ENCODE assay signal across 9 cellular contexts in genomic region chr3:49903451-49904424, GRCh38. TPM values are rescaled to one million over a fixed set of nuclear protein-coding genes. Genes with fewer than 3 reads are reported as not detected.
DNase-seq lines count a peak whose midpoint lies in the region; ATAC-seq, FAIRE-seq and TF ChIP-seq lines count a peak whose summit lies in the region.
"Had no signal": no experiment of that assay in that cellular context is flagged by ENCODE, and none has a peak within 500 bp of the region (broad histone marks: within the 10 kb centered on the region; RNA-seq: fewer than 3 reads in every experiment).

MST1R (minus strand) TSS chr3:49903873; CDS start chr3:49903609, 264 bp downstream.

- no peak within 1 kb of the TSS for H3K27ac Mint-ChIP-seq in chondrocyte (ENCODE audit: unreplicated experiment)

- ATAC-seq in HG03039 (IDR thresholded peaks at IDR 0.05; ENCODE audit: unreplicated experiment): peak; percentile 50

- H3K27me3 Mint-ChIP-seq in chondrocyte (ENCODE audit: low read depth): no peaks in the 10 kb centered on the region
- H3K27me3 Mint-ChIP-seq: brain had no signal

- H3K4me1 ChIP-seq in iPS-18a (ENCODE audit: control insufficient read depth, low read depth, low read length): peaks cover 15% of the 10 kb centered on the region

- H3K9me3 ChIP-seq in iPS-18a (ENCODE audit: control insufficient read depth, low read depth, low read length): no peaks in the 10 kb centered on the region

- peak; percentile 92 for DNase-seq in GM12892 (ENCODE audit: insufficient read length)
- peak; percentile 60 for DNase-seq in SK-N-DZ (ENCODE audit: low spot score)
- peak; percentile 53 for DNase-seq in activated naive CD8-positive, alpha-beta T cell treated with anti-CD3 and anti-CD28 coated beads, Interleukin-2, amount 50 U/mL, for 16 hours (ENCODE audit: low read depth, low spot score)
- peak; percentile 37 to 72 for DNase-seq in stimulated activated CD4-positive, alpha-beta T cell treated with anti-CD3 and anti-CD28 coated beads, Interleukin-1b, Interleukin-23, amount 100 ng/mL, for 1 hour (ENCODE audit: low read depth in 2 of 2)
- no peak for DNase-seq in chondrocyte (ENCODE audit: low spot score)
- DNase-seq in NCI-H1105 (lab: John Stamatoyannopoulos, UW): no peak

- H3K36me3 Mint-ChIP-seq in chondrocyte (ENCODE audit: low read depth): no peaks in the 10 kb centered on the region
- H3K36me3 Mint-ChIP-seq: brain had no signal

- peaks cover 7% of the 10 kb centered on the region for H3K27me3 ChIP-seq in iPS-18a (ENCODE audit: control insufficient read depth, insufficient read depth, low read length)

- no peak for TF ChIP-seq CTCF in chondrocyte (IDR thresholded peaks at IDR 0.05)

- no peak within 1 kb of the TSS for H3K4me3 Mint-ChIP-seq in chondrocyte (ENCODE audit: unreplicated experiment)

- H3K36me3 ChIP-seq in iPS-18a (ENCODE audit: control insufficient read depth, low read depth, low read length): no peaks in the 10 kb centered on the region

- peak within 1 kb of the TSS; percentile 14 for H3K9ac ChIP-seq in iPS-18a (ENCODE audit: low read length)

- FAIRE-seq in GM12892 (lab: Jason Lieb, UNC): peak; percentile 89

- TF ChIP-seq POLR2A in GM12892 (IDR thresholded peaks at IDR 0.05; ENCODE audit: low read depth, low read length): no peak

- peaks cover 14% of the 10 kb centered on the region for H3K4me1 Mint-ChIP-seq in chondrocyte (ENCODE audit: low read depth)

- H3K27ac ChIP-seq in iPS-18a (ENCODE audit: low read length): no peak within 1 kb of the TSS

- no peaks in the 10 kb centered on the region for H3K9me3 Mint-ChIP-seq in chondrocyte (ENCODE audit: low read depth)
- H3K9me3 Mint-ChIP-seq: brain had no signal

- H3K4me3 ChIP-seq in iPS-18a (ENCODE audit: low read length): peak within 1 kb of the TSS; percentile 26

RNA-seq across cellular contexts. Expression of gene MST1R, which starts in this region (rescaled TPM):
- 3.6 TPM for polyA plus RNA-seq in GM12892 (2012; ENCODE audit: missing spikeins)
- 0.38 and 1.2 TPM in 2 replicates for polyA plus RNA-seq in SK-N-DZ (2014; cell fraction: cytosol; rRNA removed)
- polyA plus RNA-seq in SK-N-DZ (2014; cell fraction: nucleus; rRNA removed): 2.8 and 4.0 TPM in 2 replicates
- 0.55 to 1.1 TPM (median 0.56 TPM) in 3 replicates for total RNA-seq in chondrocyte

Comparison
In these comparisons a context has a peak if more than half of its experiments do, and no peak if none do; other contexts are left out.
1. DNase-seq: peak in GM12892 (single experiment), SK-N-DZ (single experiment), activated naive CD8-positive, alpha-beta T cell treated with anti-CD3 and anti-CD28 coated beads, Interleukin-2, amount 50 U/mL, for 16 hours (single experiment) and stimulated activated CD4-positive, alpha-beta T cell treated with anti-CD3 and anti-CD28 coated beads, Interleukin-1b, Interleukin-23, amount 100 ng/mL, for 1 hour (2 of 2); none in chondrocyte (single experiment) and NCI-H1105 (single experiment).